Comparison of ENCODE assay signal across 20 cellular contexts in the genomic region with DNA sequence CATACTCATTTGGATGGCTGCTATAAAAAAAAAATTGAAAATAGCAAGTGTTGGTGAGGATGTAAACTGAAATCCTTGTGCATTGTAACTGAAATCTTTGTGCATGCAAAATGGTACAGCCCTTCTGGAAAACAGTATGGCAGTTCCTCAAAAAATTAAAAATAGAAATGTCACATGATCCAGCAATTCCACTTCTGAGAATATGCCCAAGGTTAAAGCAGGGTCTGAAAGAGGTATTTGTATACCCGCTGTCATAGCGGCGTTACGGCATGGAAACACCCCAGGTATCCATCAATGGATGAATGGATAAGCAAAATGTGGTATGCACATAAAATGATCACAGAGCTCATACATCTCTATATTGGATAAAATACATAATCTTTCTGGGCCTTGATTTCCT.
"Had no signal": no experiment of that assay in that cellular context is flagged by ENCODE, and none has a peak within 500 bp of the region (broad histone marks: within the 10 kb centered on the region; RNA-seq: fewer than 3 reads in every experiment).

No MANE protein-coding gene starts in this region.

- H3K4me1 ChIP-seq: foreskin keratinocyte, lower lobe of right lung, neural progenitor cell, right lobe of liver had no signal

- ATAC-seq: foreskin keratinocyte; left lobe of liver; lower lobe of right lung; natural killer cell treated with Interleukin-12 subunit alpha and Interleukin-12 subunit beta and Interleukin-15 and Interleukin-18, amount 100 ng/mL, for 72 hours; right lobe of liver; stimulated activated effector memory CD8-positive, alpha-beta T cell treated with anti-CD3 and anti-CD28 coated beads, Interleukin-12 subunit alpha, Interleukin-12 subunit beta, amount 100 ng/mL, for 72 hours had no signal

- H3K4me3 Mint-ChIP-seq: memory B cell; natural killer cell treated with Interleukin-12 subunit alpha and Interleukin-12 subunit beta and Interleukin-15 and Interleukin-18, amount 100 ng/mL, for 72 hours; neural progenitor cell; stimulated activated effector memory CD8-positive, alpha-beta T cell treated with anti-CD3 and anti-CD28 coated beads, Interleukin-12 subunit alpha, Interleukin-12 subunit beta, amount 100 ng/mL, for 72 hours; stimulated activated naive CD8-positive, alpha-beta T cell treated with anti-CD3 and anti-CD28 coated beads, Interleukin-15, Interleukin-2, amounts not matched to agents 100 ng/mL and 50 ng/mL, for 24 hours had no signal

- H3K9me3 Mint-ChIP-seq: memory B cell; natural killer cell treated with Interleukin-12 subunit alpha and Interleukin-12 subunit beta and Interleukin-15 and Interleukin-18, amount 100 ng/mL, for 72 hours; neural progenitor cell; stimulated activated effector memory CD8-positive, alpha-beta T cell treated with anti-CD3 and anti-CD28 coated beads, Interleukin-12 subunit alpha, Interleukin-12 subunit beta, amount 100 ng/mL, for 72 hours; stimulated activated naive CD8-positive, alpha-beta T cell treated with anti-CD3 and anti-CD28 coated beads, Interleukin-15, Interleukin-2, amounts not matched to agents 100 ng/mL and 50 ng/mL, for 24 hours had no signal

- DNase-seq: dermis blood vessel endothelial cell; erythroblast; foreskin keratinocyte; head of caudate nucleus; hypothalamus; kidney glomerular epithelial cell; lower lobe of right lung; midbrain; nucleus accumbens; ovary; right lobe of liver; stimulated activated CD4-positive, alpha-beta T cell treated with anti-CD3 and anti-CD28 coated beads, Interleukin-4, amount 100 ng/mL, for 1 hour; stimulated activated CD8-positive, alpha-beta memory T cell treated with anti-CD3 and anti-CD28 coated beads, Interleukin-4, amount 100 ng/mL, for 48 hours; tibial artery had no signal

- H3K4me1 Mint-ChIP-seq: neural progenitor cell; stimulated activated effector memory CD8-positive, alpha-beta T cell treated with anti-CD3 and anti-CD28 coated beads, Interleukin-12 subunit alpha, Interleukin-12 subunit beta, amount 100 ng/mL, for 72 hours had no signal

- H3K36me3 ChIP-seq: ovary had no signal

- H3K27ac ChIP-seq: foreskin keratinocyte, lower lobe of right lung, neural progenitor cell, ovary, right lobe of liver, tibial artery had no signal

- H3K9me3 ChIP-seq: lower lobe of right lung, ovary, right lobe of liver, tibial artery had no signal

- H3K4me3 ChIP-seq: lower lobe of right lung, neural progenitor cell, ovary, right lobe of liver, tibial artery had no signal

- H3K27me3 Mint-ChIP-seq: memory B cell; natural killer cell treated with Interleukin-12 subunit alpha and Interleukin-12 subunit beta and Interleukin-15 and Interleukin-18, amount 100 ng/mL, for 72 hours; stimulated activated naive CD8-positive, alpha-beta T cell treated with anti-CD3 and anti-CD28 coated beads, Interleukin-15, Interleukin-2, amounts not matched to agents 100 ng/mL and 50 ng/mL, for 24 hours had no signal

- H3K27ac Mint-ChIP-seq: memory B cell; natural killer cell treated with Interleukin-12 subunit alpha and Interleukin-12 subunit beta and Interleukin-15 and Interleukin-18, amount 100 ng/mL, for 72 hours; neural progenitor cell; stimulated activated effector memory CD8-positive, alpha-beta T cell treated with anti-CD3 and anti-CD28 coated beads, Interleukin-12 subunit alpha, Interleukin-12 subunit beta, amount 100 ng/mL, for 72 hours; stimulated activated naive CD8-positive, alpha-beta T cell treated with anti-CD3 and anti-CD28 coated beads, Interleukin-15, Interleukin-2, amounts not matched to agents 100 ng/mL and 50 ng/mL, for 24 hours had no signal
